1 cellular context compared by ENCODE assay signal in the genomic region with DNA sequence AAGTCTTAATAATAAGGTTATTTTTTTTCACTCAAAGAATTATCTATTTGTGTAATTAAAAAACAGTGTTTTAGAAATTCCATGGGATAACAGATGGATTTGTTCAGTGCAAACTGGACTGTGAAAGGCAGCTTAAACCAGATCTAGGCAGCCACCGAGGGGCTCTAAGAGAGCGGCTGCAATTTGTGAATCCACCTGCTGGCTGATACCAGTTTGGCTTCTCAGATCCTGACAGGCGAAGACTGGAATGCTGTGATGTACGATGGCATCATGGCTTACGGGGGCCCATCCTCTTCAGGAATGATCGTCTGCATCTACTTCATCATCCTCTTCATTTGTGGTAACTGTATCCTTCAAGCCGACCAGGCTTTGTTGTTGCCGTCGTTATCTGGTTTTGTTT.
TF ChIP-seq lines count a peak whose summit lies in the region.

No MANE protein-coding gene starts in this region.

TF ChIP-seq in H1, 55 proteins besides CTCF, POLR2A, EP300 and RAD21:
- TF ChIP-seq BACH1 (IDR thresholded peaks at IDR 0.05; ENCODE audit: low read length) (no peak), JUN (IDR thresholded peaks at IDR 0.05; ENCODE audit: low read depth, low read length) (no peak), SIRT6 (IDR thresholded peaks at IDR 0.05; ENCODE audit: low read length) (no peak)
